In genomic region chr3:63908081-63908736, GRCh38 we compare ENCODE assay signal across 1 cellular context.
TF ChIP-seq lines count a peak whose summit lies in the region.

No MANE protein-coding gene starts in this region.

TF ChIP-seq in GM23338, 12 proteins besides CTCF, POLR2A, EP300 and RAD21:
- TF ChIP-seq ZNF462 (CRISPR knock-in tag; IDR thresholded peaks at IDR 0.05) (no peak), STAT1 (IDR thresholded peaks at IDR 0.05; ENCODE audit: unreplicated experiment) (no peak), ZNF331 (CRISPR knock-in tag; IDR thresholded peaks at IDR 0.05; ENCODE audit: low read depth) (no peak), REST (IDR thresholded peaks at IDR 0.05; ENCODE audit: unreplicated experiment) (no peak), ETS1 (IDR thresholded peaks at IDR 0.05) (no peak), POLR2AphosphoS5 (IDR thresholded peaks at IDR 0.05; ENCODE audit: low read depth) (no peak), ZNF114 (CRISPR knock-in tag; IDR thresholded peaks at IDR 0.05) (no peak), EZH2phosphoT487 (IDR thresholded peaks at IDR 0.05; ENCODE audit: unreplicated experiment) (no peak), JUNB (IDR thresholded peaks at IDR 0.05; ENCODE audit: unreplicated experiment) (no peak), NANOG (IDR thresholded peaks at IDR 0.05; ENCODE audit: borderline replicate concordance) (no peak), CREB1 (CRISPR knock-in tag; IDR thresholded peaks at IDR 0.05; ENCODE audit: low read depth) (no peak), EZH2 (IDR thresholded peaks at IDR 0.05; ENCODE audit: low read depth, unreplicated experiment) (no peak)
TF ChIP-seq in GM23338: peak in this region for 0.
